In genomic region chr18:59377938-59378337, GRCh38 we compare ENCODE assay signal across 27 cellular contexts. TPM values are rescaled to one million over a fixed set of nuclear protein-coding genes. Genes with fewer than 3 reads are reported as not detected.
"Had no signal": no experiment of that assay in that cellular context is flagged by ENCODE, and none has a peak within 500 bp of the region (broad histone marks: within the 10 kb centered on the region; RNA-seq: fewer than 3 reads in every experiment).

No MANE protein-coding gene starts in this region.

- ATAC-seq: heart left ventricle, left colon, left ventricle myocardium superior, psoas muscle, right lobe of liver had no signal

- H3K9me3 ChIP-seq: heart left ventricle, neutrophil, psoas muscle, right lobe of liver, spleen, tibial artery, upper lobe of left lung, uterus had no signal

- H3K27ac ChIP-seq: dorsolateral prefrontal cortex, heart left ventricle, neutrophil, psoas muscle, right lobe of liver, spleen, tibial artery, upper lobe of left lung, uterus had no signal

- H3K4me3 ChIP-seq: dorsolateral prefrontal cortex, heart left ventricle, lung, psoas muscle, right lobe of liver, spleen, tibial artery, upper lobe of left lung, uterus had no signal

- H3K4me3 Mint-ChIP-seq: nephron had no signal

- H3K27me3 ChIP-seq: right lobe of liver, tibial artery, upper lobe of left lung, uterus had no signal

- H3K36me3 ChIP-seq: heart left ventricle, neutrophil, right lobe of liver, spleen, tibial artery, upper lobe of left lung, uterus had no signal

- H3K9me3 Mint-ChIP-seq: nephron had no signal

- H3K4me1 ChIP-seq: psoas muscle, right lobe of liver, spleen, tibial artery, upper lobe of left lung, uterus had no signal

- DNase-seq: cortex of kidney; dorsolateral prefrontal cortex; effector CD8-positive, alpha-beta T cell; foreskin melanocyte; heart left ventricle; hippocampal formation; left colon; left ventricle myocardium superior; mesenchymal stem cell; midbrain; psoas muscle; retina; right lobe of liver; spleen; stimulated activated CD4-positive, alpha-beta T cell treated with anti-CD3 and anti-CD28 coated beads, Interleukin-15, amount 100 ng/mL, for 24 hours; stimulated activated CD4-positive, alpha-beta T cell treated with anti-CD3 and anti-CD28 coated beads, Interleukin-1b, Interleukin-23, amount 100 ng/mL, for 48 hours; stimulated activated CD4-positive, alpha-beta T cell treated with anti-CD3 and anti-CD28 coated beads, Interleukin-4, amount 100 ng/mL, for 24 hours; stimulated activated naive CD4-positive, alpha-beta T cell; tibial artery; upper lobe of left lung; uterus had no signal

RNA-seq across cellular contexts. Expression of gene CPLX4, which starts 59.5 kb away (rescaled TPM):
- total RNA-seq: dorsolateral prefrontal cortex, heart left ventricle, kidney epithelial cell, left colon, left ventricle myocardium superior, lung, osteoblast, psoas muscle, skeletal muscle tissue, spleen, upper lobe of left lung, uterus had no signal
